ENCODE assay signal across 1 cellular context in the genomic region with DNA sequence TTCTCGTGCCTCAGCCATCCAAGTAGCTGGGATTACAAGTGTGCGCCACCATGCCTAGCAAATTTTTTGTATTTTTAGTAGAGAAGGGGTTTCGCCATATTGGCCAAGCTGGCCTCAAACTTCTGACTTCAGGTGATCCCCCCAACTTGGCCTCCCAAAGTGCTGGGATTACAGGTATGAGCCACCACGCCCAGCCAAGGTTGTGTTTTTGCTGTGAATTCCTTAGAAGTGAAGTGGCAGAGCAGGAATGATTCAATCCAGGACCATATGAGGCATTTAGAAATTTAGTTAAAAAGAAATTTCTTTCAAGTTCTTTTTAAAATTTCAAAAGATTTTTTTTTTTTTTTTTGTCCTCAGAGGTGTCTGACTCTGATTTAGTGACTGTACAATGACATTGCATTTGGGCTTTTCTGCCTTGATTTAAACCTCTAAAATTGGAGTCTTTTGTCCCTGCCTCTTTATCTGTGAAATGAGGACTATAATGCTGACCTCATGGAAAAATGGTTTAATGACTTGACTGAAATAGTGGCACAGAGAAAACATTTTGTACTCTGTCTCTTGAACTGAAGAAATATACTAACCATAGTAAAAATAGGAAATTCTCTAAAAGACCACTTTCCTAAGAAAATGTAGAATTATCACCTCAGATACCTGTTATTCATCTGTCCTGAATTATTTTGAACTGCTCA.
TF ChIP-seq lines count a peak whose summit lies in the region.

No MANE protein-coding gene starts in this region.

TF ChIP-seq in HepG2, 621 proteins besides CTCF, POLR2A, EP300 and RAD21:
- TF ChIP-seq KAT2B (IDR thresholded peaks at IDR 0.05; ENCODE audit: borderline replicate concordance, low read depth, low read length) (no peak), ZSCAN31 (CRISPR knock-in tag; IDR thresholded peaks at IDR 0.05; ENCODE audit: low read depth) (no peak), MAFF (IDR thresholded peaks at IDR 0.05; ENCODE audit: low read depth, low read length) (peak; percentile 86), FOXK2 (IDR thresholded peaks at IDR 0.05) (no peak), JARID2 (CRISPR knock-in tag; IDR thresholded peaks at IDR 0.05; ENCODE audit: insufficient replicate concordance) (no peak), ZBTB1 (CRISPR knock-in tag; IDR thresholded peaks at IDR 0.05; ENCODE audit: borderline replicate concordance) (no peak), FOXK1 (CRISPR knock-in tag; IDR thresholded peaks at IDR 0.05; ENCODE audit: borderline replicate concordance, low read depth) (no peak), TCF7L2 (IDR thresholded peaks at IDR 0.05; ENCODE audit: low read depth, low read length) (no peak), MAFK (conservative IDR thresholded peaks at IDR 0.05 in 1 of 2, IDR thresholded peaks at IDR 0.05 in 1 of 2; ENCODE audit: low read length in 2 of 2) (peak; percentile 75 to 88; a peak in 3 of 4 replicates)
- TF ChIP-seq, protein P1, sequence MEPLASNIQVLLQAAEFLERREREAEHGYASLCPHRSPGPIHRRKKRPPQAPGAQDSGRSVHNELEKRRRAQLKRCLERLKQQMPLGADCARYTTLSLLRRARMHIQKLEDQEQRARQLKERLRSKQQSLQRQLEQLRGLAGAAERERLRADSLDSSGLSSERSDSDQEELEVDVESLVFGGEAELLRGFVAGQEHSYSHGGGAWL (CRISPR knock-in tag; IDR thresholded peaks at IDR 0.05): no peak
- TF ChIP-seq, protein P2, sequence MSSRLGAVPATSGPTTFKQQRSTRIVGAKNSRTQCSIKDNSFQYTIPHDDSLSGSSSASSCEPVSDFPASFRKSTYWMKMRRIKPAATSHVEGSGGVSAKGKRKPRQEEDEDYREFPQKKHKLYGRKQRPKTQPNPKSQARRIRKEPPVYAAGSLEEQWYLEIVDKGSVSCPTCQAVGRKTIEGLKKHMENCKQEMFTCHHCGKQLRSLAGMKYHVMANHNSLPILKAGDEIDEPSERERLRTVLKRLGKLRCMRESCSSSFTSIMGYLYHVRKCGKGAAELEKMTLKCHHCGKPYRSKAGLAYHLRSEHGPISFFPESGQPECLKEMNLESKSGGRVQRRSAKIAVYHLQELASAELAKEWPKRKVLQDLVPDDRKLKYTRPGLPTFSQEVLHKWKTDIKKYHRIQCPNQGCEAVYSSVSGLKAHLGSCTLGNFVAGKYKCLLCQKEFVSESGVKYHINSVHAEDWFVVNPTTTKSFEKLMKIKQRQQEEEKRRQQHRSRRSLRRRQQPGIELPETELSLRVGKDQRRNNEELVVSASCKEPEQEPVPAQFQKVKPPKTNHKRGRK (CRISPR knock-in tag; IDR thresholded peaks at IDR 0.05): no peak
- TF ChIP-seq, protein P3, sequence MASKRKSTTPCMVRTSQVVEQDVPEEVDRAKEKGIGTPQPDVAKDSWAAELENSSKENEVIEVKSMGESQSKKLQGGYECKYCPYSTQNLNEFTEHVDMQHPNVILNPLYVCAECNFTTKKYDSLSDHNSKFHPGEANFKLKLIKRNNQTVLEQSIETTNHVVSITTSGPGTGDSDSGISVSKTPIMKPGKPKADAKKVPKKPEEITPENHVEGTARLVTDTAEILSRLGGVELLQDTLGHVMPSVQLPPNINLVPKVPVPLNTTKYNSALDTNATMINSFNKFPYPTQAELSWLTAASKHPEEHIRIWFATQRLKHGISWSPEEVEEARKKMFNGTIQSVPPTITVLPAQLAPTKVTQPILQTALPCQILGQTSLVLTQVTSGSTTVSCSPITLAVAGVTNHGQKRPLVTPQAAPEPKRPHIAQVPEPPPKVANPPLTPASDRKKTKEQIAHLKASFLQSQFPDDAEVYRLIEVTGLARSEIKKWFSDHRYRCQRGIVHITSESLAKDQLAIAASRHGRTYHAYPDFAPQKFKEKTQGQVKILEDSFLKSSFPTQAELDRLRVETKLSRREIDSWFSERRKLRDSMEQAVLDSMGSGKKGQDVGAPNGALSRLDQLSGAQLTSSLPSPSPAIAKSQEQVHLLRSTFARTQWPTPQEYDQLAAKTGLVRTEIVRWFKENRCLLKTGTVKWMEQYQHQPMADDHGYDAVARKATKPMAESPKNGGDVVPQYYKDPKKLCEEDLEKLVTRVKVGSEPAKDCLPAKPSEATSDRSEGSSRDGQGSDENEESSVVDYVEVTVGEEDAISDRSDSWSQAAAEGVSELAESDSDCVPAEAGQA (IDR thresholded peaks at IDR 0.05; ENCODE audit: low read depth): no peak
- TF ChIP-seq, protein P3 (CRISPR knock-in tag; IDR thresholded peaks at IDR 0.05; ENCODE audit: borderline replicate concordance): no peak
